ENCODE assay signal across 21 cellular contexts in genomic region chr17:57253307-57254065, GRCh38. TPM values are rescaled to one million over a fixed set of nuclear protein-coding genes. Genes with fewer than 3 reads are reported as not detected.
DNase-seq lines count a peak whose midpoint lies in the region; ATAC-seq and TF ChIP-seq lines count a peak whose summit lies in the region.
"Had no signal": no experiment of that assay in that cellular context is flagged by ENCODE, and none has a peak within 500 bp of the region (broad histone marks: within the 10 kb centered on the region; RNA-seq: fewer than 3 reads in every experiment).

No MANE protein-coding gene starts in this region.

- no peak overlapping the region for H3K4me3 ChIP-seq in gastrocnemius medialis
- H3K4me3 ChIP-seq: GM12878, HAP-1, PC-9, right atrium auricular region, testis had no signal

- H3K4me1 ChIP-seq in gastrocnemius medialis, result peaks cover 0 to 9% of the 10 kb centered on the region in 2 donors

- CTCF ChIA-PET in T-cell (lab: Charles Lee), result interaction anchor here (0.7 to 2.6 kb wide), 3 partner anchors 10 to 442 kb away, joined by 3 to 19 read pairs (median 3); no protein-coding TSS in a partner anchor

- ATAC-seq in T-cell (replicated peaks in 1 of 4), result no peak
- no peak for ATAC-seq in gastrocnemius medialis
- no peak for ATAC-seq in Right ventricle myocardium inferior
- ATAC-seq: activated naive CD4-positive, alpha-beta T cell treated with anti-CD3 and anti-CD28 coated beads, Interleukin-2, amount 50 U/mL, for 72 hours; GM12878 had no signal

- no peaks in the 10 kb centered on the region for H3K27me3 Mint-ChIP-seq in activated naive CD8-positive, alpha-beta T cell
- no peaks in the 10 kb centered on the region for H3K27me3 Mint-ChIP-seq in activated naive CD8-positive, alpha-beta T cell treated with anti-CD3 and anti-CD28 coated beads for 36 hours
- no peaks in the 10 kb centered on the region for H3K27me3 Mint-ChIP-seq in T-cell

- DNase-seq in activated naive CD8-positive, alpha-beta T cell treated with anti-CD3 and anti-CD28 coated beads for 36 hours, result no peak
- no peak for DNase-seq in T-cell
- DNase-seq in islet precursor cell, result peak; percentile 52
- DNase-seq in gastrocnemius medialis, result no peak
- no peak for DNase-seq in Right ventricle myocardium inferior (ENCODE audit: missing footprints)
- DNase-seq in activated naive CD4-positive, alpha-beta T cell treated with anti-CD3 and anti-CD28 coated beads, Interleukin-2, amount 50 U/mL, for 16 hours, result no peak
- no peak for DNase-seq in activated CD8-positive, alpha-beta memory T cell treated with anti-CD3 and anti-CD28 coated beads, Interleukin-2, amount 50 U/mL, for 48 hours
- DNase-seq: kidney glomerular epithelial cell; NCI-H1105; NCI-H2029 treated with DMSO at 0.1 percent for 48 hours; NCI-H446 treated with DMSO at 0.1 percent for 48 hours; PC-9; SHP77 treated with DMSO at 0.1 percent for 48 hours; stimulated activated naive CD4-positive, alpha-beta T cell treated with Interleukin-2 at 50 U/mL for 16 hours; testis had no signal

- intact Hi-C loops in gastrocnemius medialis (cut with DNase I; ENCODE audit: low total_unique reads) (loop anchor here (10.0 kb wide), 1 partner anchor 831 kb away; the partner anchor contains the start of gene DYNLL2), Right ventricle myocardium inferior (cut with DNase I) (loop anchor here (2.0 kb wide), 1 partner anchor 343 kb away; no protein-coding TSS in a partner anchor)

- no peaks in the 10 kb centered on the region for H3K9me3 ChIP-seq in gastrocnemius medialis
- H3K9me3 ChIP-seq: testis had no signal

- no peak overlapping the region for H3K4me3 Mint-ChIP-seq in activated naive CD8-positive, alpha-beta T cell
- no peak overlapping the region for H3K4me3 Mint-ChIP-seq in activated naive CD8-positive, alpha-beta T cell treated with anti-CD3 and anti-CD28 coated beads for 36 hours
- H3K4me3 Mint-ChIP-seq in T-cell, result no peak overlapping the region
- H3K4me3 Mint-ChIP-seq: activated T-helper 1 cell treated with anti-CD3 and anti-CD28 coated beads, Interleukin-12 subunit alpha, Interleukin-12 subunit beta, Interleukin-2, Interleukin-4 antibody, amounts not matched to agents 30 ng/mL and 10 ng/mL and 1 ng/mL, durations not matched to agents 14 hours and 24 hours and 36 hours had no signal

- in situ Hi-C loops in gastrocnemius medialis (cut with MboI; ENCODE audit: low sequenced_read_pairs in 4 of 4), result loop anchor here in 2 of 4 donors (5.0 to 25.0 kb wide), 2 partner anchors 409 to 734 kb away; partner anchors contain the start of gene VEZF1 (in 1 of the 2)

- H3K27me3 ChIP-seq in gastrocnemius medialis, result no peaks in the 10 kb centered on the region
- H3K27me3 ChIP-seq: right atrium auricular region, testis had no signal

- peak overlapping the region; percentile 48 to 95 (median 52) for H3K27ac ChIP-seq in gastrocnemius medialis
- H3K27ac ChIP-seq: PC-9 had no signal

- TF ChIP-seq POLR2A in gastrocnemius medialis (IDR thresholded peaks at IDR 0.05), result no peak

- H3K36me3 ChIP-seq in gastrocnemius medialis, result no peaks in the 10 kb centered on the region
- H3K36me3 ChIP-seq: HAP-1, right atrium auricular region had no signal

- no peak for TF ChIP-seq CTCF in gastrocnemius medialis (IDR thresholded peaks at IDR 0.05 in 4 of 5, conservative IDR thresholded peaks at IDR 0.05 in 1 of 5)

- H3K9me3 Mint-ChIP-seq in activated naive CD8-positive, alpha-beta T cell (ENCODE audit: low read depth), result peaks cover 18% of the 10 kb centered on the region
- peaks cover 12% of the 10 kb centered on the region for H3K9me3 Mint-ChIP-seq in activated naive CD8-positive, alpha-beta T cell treated with anti-CD3 and anti-CD28 coated beads for 36 hours
- H3K9me3 Mint-ChIP-seq in T-cell, result peaks cover 2 to 11% (median 4%) of the 10 kb centered on the region in 3 donors

- H3K27ac Mint-ChIP-seq in activated naive CD8-positive, alpha-beta T cell, result peak overlapping the region; percentile 0
- no peak overlapping the region for H3K27ac Mint-ChIP-seq in activated naive CD8-positive, alpha-beta T cell treated with anti-CD3 and anti-CD28 coated beads for 36 hours
- peak overlapping the region; percentile 7 to 64 for H3K27ac Mint-ChIP-seq in T-cell
- H3K27ac Mint-ChIP-seq: activated naive CD4-positive, alpha-beta T cell treated with anti-CD3 and anti-CD28 coated beads, Interleukin-2, amount 50 U/mL, for 72 hours; activated T-helper 1 cell treated with anti-CD3 and anti-CD28 coated beads, Interleukin-12 subunit alpha, Interleukin-12 subunit beta, Interleukin-2, Interleukin-4 antibody, amounts not matched to agents 30 ng/mL and 10 ng/mL and 1 ng/mL, durations not matched to agents 14 hours and 24 hours and 36 hours had no signal

- H3K36me3 Mint-ChIP-seq in activated naive CD8-positive, alpha-beta T cell, result peaks cover 6% of the 10 kb centered on the region
- H3K36me3 Mint-ChIP-seq in activated naive CD8-positive, alpha-beta T cell treated with anti-CD3 and anti-CD28 coated beads for 36 hours, result peaks cover 5% of the 10 kb centered on the region
- peaks cover 1% of the 10 kb centered on the region for H3K36me3 Mint-ChIP-seq in T-cell

- POLR2A ChIA-PET in T-cell (lab: Charles Lee), result no interaction called here

- peaks cover 14% of the 10 kb centered on the region for H3K4me1 Mint-ChIP-seq in activated naive CD8-positive, alpha-beta T cell (ENCODE audit: low read depth)
- H3K4me1 Mint-ChIP-seq in activated naive CD8-positive, alpha-beta T cell treated with anti-CD3 and anti-CD28 coated beads for 36 hours, result peaks cover 16% of the 10 kb centered on the region
- peaks cover 20 to 25% (median 20%) of the 10 kb centered on the region in 3 donors for H3K4me1 Mint-ChIP-seq in T-cell

RNA-seq across cellular contexts. Expression of gene MSI2, which starts 2.8 kb away (rescaled TPM):
- 10 to 100 TPM; 48.0 to 49.4 TPM for total RNA-seq in activated naive CD8-positive, alpha-beta T cell treated with anti-CD3 and anti-CD28 coated beads for 36 hours
- total RNA-seq in T-cell (100 to 1,000 TPM in 4 of 5 donors, 10 to 100 TPM in 1; 98.6 to 148 (median 113) TPM), gastrocnemius medialis (10 to 100 TPM; 33.1 to 66.2 (median 48.5) TPM), Right ventricle myocardium inferior (96.8 TPM)
